1 cellular context compared by ENCODE assay signal in the genomic region with DNA sequence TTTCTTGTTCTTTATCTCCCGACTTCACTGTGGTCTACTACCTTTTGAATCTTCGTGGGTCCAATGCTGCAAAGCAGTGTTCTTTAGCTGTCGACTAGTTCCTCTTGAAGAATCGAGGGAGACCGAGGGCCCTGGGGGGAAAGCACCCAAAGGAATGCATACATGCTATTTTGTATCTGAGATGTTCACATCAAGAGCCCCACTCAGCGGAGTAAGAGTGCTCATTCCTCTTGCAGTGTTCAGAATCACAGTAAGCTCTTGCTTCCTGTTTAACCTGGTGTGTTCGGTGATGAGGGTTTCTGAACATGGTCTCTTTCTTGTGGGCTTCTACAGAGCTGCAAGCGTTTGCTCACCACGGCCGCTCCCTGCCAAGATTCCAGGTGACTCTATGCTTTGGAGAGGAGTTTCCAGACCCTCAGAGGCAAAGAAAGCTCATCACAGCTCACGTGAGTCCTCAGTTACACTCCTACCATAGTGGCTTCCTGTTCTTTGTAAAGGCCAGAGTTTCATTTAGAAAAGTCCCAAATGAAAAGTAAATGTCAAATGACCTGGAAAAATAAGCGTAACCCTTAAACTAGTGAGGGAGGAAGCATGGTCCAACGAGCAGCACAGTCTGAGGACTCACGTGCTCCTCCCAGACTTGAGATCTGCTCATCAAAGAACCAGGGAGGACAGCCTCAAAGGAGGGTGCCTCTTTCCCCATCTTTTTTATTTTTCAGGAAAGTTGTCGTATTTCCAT.
TF ChIP-seq lines count a peak whose summit lies in the region.

No MANE protein-coding gene starts in this region.

TF ChIP-seq in HCT116, 20 proteins besides CTCF, POLR2A, EP300 and RAD21 (continued from another document):
- TF ChIP-seq, protein P1, sequence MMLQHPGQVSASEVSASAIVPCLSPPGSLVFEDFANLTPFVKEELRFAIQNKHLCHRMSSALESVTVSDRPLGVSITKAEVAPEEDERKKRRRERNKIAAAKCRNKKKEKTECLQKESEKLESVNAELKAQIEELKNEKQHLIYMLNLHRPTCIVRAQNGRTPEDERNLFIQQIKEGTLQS (IDR thresholded peaks at IDR 0.05) = no peak
